Comparison of ENCODE assay signal across 9 cellular contexts in the genomic region with DNA sequence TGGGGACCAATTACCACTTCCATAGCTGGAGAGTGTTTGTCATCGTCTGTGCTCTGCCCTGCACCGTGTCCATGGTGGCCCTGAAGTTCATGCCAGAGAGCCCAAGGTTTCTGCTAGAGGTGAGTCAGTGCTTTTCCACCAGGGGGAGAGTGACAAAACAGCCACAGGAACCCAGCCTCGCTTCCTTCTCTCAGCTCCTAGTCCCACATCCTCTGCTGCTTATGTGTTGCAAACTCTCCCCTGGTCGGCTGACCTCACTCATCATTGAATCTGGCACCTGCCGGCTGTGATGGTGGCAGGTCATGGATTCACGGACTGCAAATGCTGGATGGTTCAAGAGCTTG.
A peak's percentile ranks its signal among the peaks of the same experiment; 100 is the strongest.
DNase-seq lines count a peak whose midpoint lies in the region; ATAC-seq and TF ChIP-seq lines count a peak whose summit lies in the region.
"Had no signal": no experiment of that assay in that cellular context is flagged by ENCODE, and none has a peak within 500 bp of the region (broad histone marks: within the 10 kb centered on the region; RNA-seq: fewer than 3 reads in every experiment).

No MANE protein-coding gene starts in this region.

- H3K27ac ChIP-seq in PC-9 = no peak overlapping the region

- H3K36me3 ChIP-seq in HAP-1 (replicated peaks) (no peaks in the 10 kb centered on the region), PC-9 (ENCODE audit: low read depth) (no peaks in the 10 kb centered on the region)

- H3K4me2 ChIP-seq in PC-9 = no peak overlapping the region

- CTCF ChIA-PET in activated CD8-positive, alpha-beta T cell treated with anti-CD3 and anti-CD28 coated beads for 36 hours (lab: Charles Lee) = interaction anchor here (0.8 to 5.3 kb wide), 6 partner anchors 11 to 819 kb away, joined by 3 to 45 read pairs (median 6); no protein-coding TSS in a partner anchor
- CTCF ChIA-PET in PC-9 (lab: Charles Lee) = no interaction called here

- TF ChIP-seq CTCF in activated CD8-positive, alpha-beta T cell treated with anti-CD3 and anti-CD28 coated beads for 36 hours (IDR thresholded peaks at IDR 0.05) = no peak
- no peak for TF ChIP-seq CTCF in PC-9 (conservative IDR thresholded peaks at IDR 0.05)

- H3K27me3 Mint-ChIP-seq in activated CD8-positive, alpha-beta T cell treated with anti-CD3 and anti-CD28 coated beads for 36 hours = peaks cover 17% of the 10 kb centered on the region
- no peaks in the 10 kb centered on the region for H3K27me3 Mint-ChIP-seq in stimulated activated naive CD8-positive, alpha-beta T cell treated with anti-CD3 and anti-CD28 coated beads, Interleukin-15, amount 100 ng/mL, for 72 hours

- no peaks in the 10 kb centered on the region for H3K79me2 ChIP-seq in PC-9 (ENCODE audit: low read depth)

- intact Hi-C loops in activated CD8-positive, alpha-beta T cell treated with anti-CD3 and anti-CD28 coated beads for 36 hours (cut with micrococcal nuclease) = no loop called here
- intact Hi-C loops in PC-9 (cut with micrococcal nuclease; ENCODE audit: unreplicated experiment) = no loop called here

- POLR2A ChIA-PET in activated CD8-positive, alpha-beta T cell treated with anti-CD3 and anti-CD28 coated beads for 36 hours (lab: Charles Lee) = interaction anchor here (1.1 kb wide), 1 partner anchor 15 kb away, joined by 3 read pairs; no protein-coding TSS in a partner anchor
- POLR2A ChIA-PET in PC-9 (lab: Charles Lee; ENCODE audit: unreplicated experiment) = no interaction called here

- H3K36me3 Mint-ChIP-seq in activated naive CD4-positive, alpha-beta T cell treated with anti-CD3 and anti-CD28 coated beads, Interleukin-2, amount 50 U/mL, for 72 hours = no peaks in the 10 kb centered on the region
- H3K36me3 Mint-ChIP-seq in activated CD8-positive, alpha-beta T cell treated with anti-CD3 and anti-CD28 coated beads for 36 hours (ENCODE audit: low read depth) = no peaks in the 10 kb centered on the region
- H3K36me3 Mint-ChIP-seq: CD4-positive, alpha-beta memory T cell had no signal

- H2AFZ ChIP-seq in PC-9 = no peak overlapping the region

- no peaks in the 10 kb centered on the region for H4K20me1 ChIP-seq in PC-9 (ENCODE audit: insufficient read depth)

- in situ Hi-C loops in HAP-1 (cut with MboI; ENCODE audit: low sequenced_read_pairs) = no loop called here

- H3K4me3 ChIP-seq in HAP-1 (no peak overlapping the region), PC-9 (no peak overlapping the region)

- H3K4me1 Mint-ChIP-seq in activated CD8-positive, alpha-beta T cell treated with anti-CD3 and anti-CD28 coated beads for 36 hours (ENCODE audit: low read depth) = no peaks in the 10 kb centered on the region
- peaks cover 5% of the 10 kb centered on the region for H3K4me1 Mint-ChIP-seq in stimulated activated naive CD8-positive, alpha-beta T cell treated with anti-CD3 and anti-CD28 coated beads, Interleukin-15, amount 100 ng/mL, for 72 hours

- no peaks in the 10 kb centered on the region for H3K9me2 ChIP-seq in PC-9 (ENCODE audit: insufficient read depth)

- peak in 1 of 2 donors; percentile 12 for DNase-seq in activated naive CD4-positive, alpha-beta T cell treated with anti-CD3 and anti-CD28 coated beads, Interleukin-2, amount 50 U/mL, for 72 hours (ENCODE audit: low spot score in 2 of 2)
- no peak for DNase-seq in activated naive CD4-positive, alpha-beta T cell treated with anti-CD3 and anti-CD28 coated beads, Interleukin-2, amount 50 U/mL, for 16 hours
- DNase-seq in Kasumi-1 (lab: John Stamatoyannopoulos, UW) (peak; percentile 93 to 96), HAP-1 (ENCODE audit: low spot score in 2 of 2) (no peak), SK-N-DZ (ENCODE audit: low spot score) (no peak), PC-9 (no peak)
- peak; percentile 22 for DNase-seq in activated CD8-positive, alpha-beta T cell treated with anti-CD3 and anti-CD28 coated beads for 36 hours
- no peak for DNase-seq in stimulated activated naive CD8-positive, alpha-beta T cell treated with anti-CD3 and anti-CD28 coated beads, Interleukin-15, amount 100 ng/mL, for 72 hours
- DNase-seq: CD4-positive, alpha-beta memory T cell had no signal

- H3K4me3 Mint-ChIP-seq in activated CD8-positive, alpha-beta T cell treated with anti-CD3 and anti-CD28 coated beads for 36 hours = no peak overlapping the region
- no peak overlapping the region for H3K4me3 Mint-ChIP-seq in stimulated activated naive CD8-positive, alpha-beta T cell treated with anti-CD3 and anti-CD28 coated beads, Interleukin-15, amount 100 ng/mL, for 72 hours
- H3K4me3 Mint-ChIP-seq: CD4-positive, alpha-beta memory T cell had no signal

- no TSS peak for BruUV-seq in PC-9 (replicated peaks; lab: Mats Ljungman, UMichigan)

- H3F3A ChIP-seq in PC-9 (ENCODE audit: insufficient read depth, low read depth) = no peaks in the 10 kb centered on the region

- no peaks in the 10 kb centered on the region for H3K9me3 Mint-ChIP-seq in activated naive CD4-positive, alpha-beta T cell treated with anti-CD3 and anti-CD28 coated beads, Interleukin-2, amount 50 U/mL, for 72 hours
- H3K9me3 Mint-ChIP-seq in activated CD8-positive, alpha-beta T cell treated with anti-CD3 and anti-CD28 coated beads for 36 hours = no peaks in the 10 kb centered on the region
- no peaks in the 10 kb centered on the region for H3K9me3 Mint-ChIP-seq in stimulated activated naive CD8-positive, alpha-beta T cell treated with anti-CD3 and anti-CD28 coated beads, Interleukin-15, amount 100 ng/mL, for 72 hours
- H3K9me3 Mint-ChIP-seq: CD4-positive, alpha-beta memory T cell had no signal

- H3K9me3 ChIP-seq in HAP-1 (no peaks in the 10 kb centered on the region), PC-9 (ENCODE audit: insufficient read depth, low read depth) (no peaks in the 10 kb centered on the region)

- H3K27me3 ChIP-seq in HAP-1 (ENCODE audit: low read depth) (peaks cover 8% of the 10 kb centered on the region; the same call in 1 of the 2 replicates), PC-9 (ENCODE audit: insufficient read depth, low read depth) (peaks cover 65% of the 10 kb centered on the region)

- ATAC-seq in activated naive CD4-positive, alpha-beta T cell treated with anti-CD3 and anti-CD28 coated beads, Interleukin-2, amount 50 U/mL, for 72 hours = peak; percentile 75 to 81
- peak; percentile 49 for ATAC-seq in activated CD8-positive, alpha-beta T cell treated with anti-CD3 and anti-CD28 coated beads for 36 hours
- ATAC-seq in stimulated activated naive CD8-positive, alpha-beta T cell treated with anti-CD3 and anti-CD28 coated beads, Interleukin-15, amount 100 ng/mL, for 72 hours = peak; percentile 64

- H3K4me1 ChIP-seq in HAP-1 (no peaks in the 10 kb centered on the region), PC-9 (replicated peaks; ENCODE audit: insufficient read depth) (no peaks in the 10 kb centered on the region)

- H3K27ac Mint-ChIP-seq in activated naive CD4-positive, alpha-beta T cell treated with anti-CD3 and anti-CD28 coated beads, Interleukin-2, amount 50 U/mL, for 72 hours = no peak overlapping the region
- no peak overlapping the region for H3K27ac Mint-ChIP-seq in activated CD8-positive, alpha-beta T cell treated with anti-CD3 and anti-CD28 coated beads for 36 hours
- H3K27ac Mint-ChIP-seq in stimulated activated naive CD8-positive, alpha-beta T cell treated with anti-CD3 and anti-CD28 coated beads, Interleukin-15, amount 100 ng/mL, for 72 hours = no peak overlapping the region

Comparison
In these comparisons a context has a peak if more than half of its experiments do, and no peak if none do; other contexts are left out.
1. DNase-seq: peak in Kasumi-1 (2 of 2) and activated CD8-positive, alpha-beta T cell treated with anti-CD3 and anti-CD28 coated beads for 36 hours (single experiment); none in activated naive CD4-positive, alpha-beta T cell treated with anti-CD3 and anti-CD28 coated beads, Interleukin-2, amount 50 U/mL, for 16 hours (single experiment), stimulated activated naive CD8-positive, alpha-beta T cell treated with anti-CD3 and anti-CD28 coated beads, Interleukin-15, amount 100 ng/mL, for 72 hours (0 of 2), HAP-1 (0 of 2), SK-N-DZ (single experiment) and PC-9 (0 of 2).
2. Peak in every context shown above with its lines, with median percentiles within 50 percentile points of each other: ATAC-seq.